8 cellular contexts compared by ENCODE assay signal in genomic region chr18:63137999-63138448, GRCh38.
DNase-seq lines count a peak whose midpoint lies in the region; ATAC-seq and TF ChIP-seq lines count a peak whose summit lies in the region.

No MANE protein-coding gene starts in this region.

- H3K4me3 ChIP-seq in DOHH2 (ENCODE audit: low read length) (peak overlapping the region; percentile 74), iPS-18c (ENCODE audit: insufficient read depth, low read depth, low read length) (peak overlapping the region; percentile 25)

- peak; percentile 66 for DNase-seq in activated CD4-positive, alpha-beta T cell treated with anti-CD3 and anti-CD28 coated beads, Interleukin-2, amount 10 ng/mL, durations not matched to agents 7 days and 5 days
- DNase-seq in NCI-H1930 (lab: John Stamatoyannopoulos, UW) (no peak), NCI-H1092 treated with DMSO at 0.1 percent for 48 hours (lab: John Stamatoyannopoulos, UW) (no peak), substantia nigra (lab: John Stamatoyannopoulos, UW) (no peak), NCI-H748 treated with DMSO at 0.1 percent for 48 hours (lab: John Stamatoyannopoulos, UW) (no peak)

- H3K9me3 Mint-ChIP-seq in activated CD4-positive, alpha-beta T cell treated with anti-CD3 and anti-CD28 coated beads, Interleukin-2, amount 10 ng/mL, durations not matched to agents 7 days and 5 days: peaks cover 2% of the 10 kb centered on the region

- no peaks in the 10 kb centered on the region for H3K27me3 ChIP-seq in DOHH2 (ENCODE audit: control insufficient read depth, low read length)

- H3K9me2 ChIP-seq in DOHH2 (replicated peaks; ENCODE audit: control insufficient read depth, low read length): no peaks in the 10 kb centered on the region

- CTCF ChIA-PET in activated CD4-positive, alpha-beta T cell treated with anti-CD3 and anti-CD28 coated beads, Interleukin-2, amount 10 ng/mL, durations not matched to agents 7 days and 5 days (lab: Charles Lee): interaction anchor here (0.8 to 2.0 kb wide), 5 partner anchors 10 to 185 kb away, joined by 3 to 6 read pairs (median 3); no protein-coding TSS in a partner anchor

- H3K4me3 Mint-ChIP-seq in activated CD4-positive, alpha-beta T cell treated with anti-CD3 and anti-CD28 coated beads, Interleukin-2, amount 10 ng/mL, durations not matched to agents 7 days and 5 days: peak overlapping the region; percentile 62

- peaks cover 82% of the 10 kb centered on the region for H3K79me2 ChIP-seq in DOHH2 (ENCODE audit: control insufficient read depth, low read length)

- H4K20me1 ChIP-seq in DOHH2 (ENCODE audit: control insufficient read depth, insufficient read depth, low read depth, low read length): no peaks in the 10 kb centered on the region

- H3K4me2 ChIP-seq in DOHH2 (ENCODE audit: low read length): peak overlapping the region; percentile 94

- H3K27ac ChIP-seq in DOHH2 (ENCODE audit: low read depth, low read length): peak overlapping the region; percentile 94
- H3K27ac ChIP-seq in substantia nigra (ENCODE audit: low read depth, low read length, poor library complexity, severe bottlenecking): no peak overlapping the region

- peaks cover 65% of the 10 kb centered on the region for H3K36me3 Mint-ChIP-seq in activated CD4-positive, alpha-beta T cell treated with anti-CD3 and anti-CD28 coated beads, Interleukin-2, amount 10 ng/mL, durations not matched to agents 7 days and 5 days (ENCODE audit: low read depth)

- peaks cover 78% of the 10 kb centered on the region for H3K4me1 Mint-ChIP-seq in activated CD4-positive, alpha-beta T cell treated with anti-CD3 and anti-CD28 coated beads, Interleukin-2, amount 10 ng/mL, durations not matched to agents 7 days and 5 days

- H3K9me3 ChIP-seq in DOHH2 (ENCODE audit: control insufficient read depth, insufficient read depth, low read length) (peaks cover 12% of the 10 kb centered on the region), iPS-18c (ENCODE audit: control insufficient read depth, insufficient read depth, low read length) (no peaks in the 10 kb centered on the region)

- peak; percentile 13 for ATAC-seq in HG03039 (IDR thresholded peaks at IDR 0.05; ENCODE audit: unreplicated experiment)

- peaks cover 80% of the 10 kb centered on the region for H3F3A ChIP-seq in DOHH2 (ENCODE audit: control insufficient read depth, insufficient read depth)

- H3K27ac Mint-ChIP-seq in activated CD4-positive, alpha-beta T cell treated with anti-CD3 and anti-CD28 coated beads, Interleukin-2, amount 10 ng/mL, durations not matched to agents 7 days and 5 days: peak overlapping the region; percentile 86

- no peak for TF ChIP-seq CTCF in DOHH2 (IDR thresholded peaks at IDR 0.05; ENCODE audit: low read depth, low read length, poor library complexity, severe bottlenecking)

- POLR2A ChIA-PET in activated CD4-positive, alpha-beta T cell treated with anti-CD3 and anti-CD28 coated beads, Interleukin-2, amount 10 ng/mL, durations not matched to agents 7 days and 5 days (lab: Charles Lee): no interaction called here

- H3K27me3 Mint-ChIP-seq in activated CD4-positive, alpha-beta T cell treated with anti-CD3 and anti-CD28 coated beads, Interleukin-2, amount 10 ng/mL, durations not matched to agents 7 days and 5 days: no peaks in the 10 kb centered on the region

- peaks cover 100% of the 10 kb centered on the region for H3K4me1 ChIP-seq in DOHH2 (ENCODE audit: control insufficient read depth, low read length)

- H3K36me3 ChIP-seq in DOHH2 (ENCODE audit: control insufficient read depth, low read length): peaks cover 47% of the 10 kb centered on the region
